Comparison of ENCODE assay signal across 23 cellular contexts in the genomic region with DNA sequence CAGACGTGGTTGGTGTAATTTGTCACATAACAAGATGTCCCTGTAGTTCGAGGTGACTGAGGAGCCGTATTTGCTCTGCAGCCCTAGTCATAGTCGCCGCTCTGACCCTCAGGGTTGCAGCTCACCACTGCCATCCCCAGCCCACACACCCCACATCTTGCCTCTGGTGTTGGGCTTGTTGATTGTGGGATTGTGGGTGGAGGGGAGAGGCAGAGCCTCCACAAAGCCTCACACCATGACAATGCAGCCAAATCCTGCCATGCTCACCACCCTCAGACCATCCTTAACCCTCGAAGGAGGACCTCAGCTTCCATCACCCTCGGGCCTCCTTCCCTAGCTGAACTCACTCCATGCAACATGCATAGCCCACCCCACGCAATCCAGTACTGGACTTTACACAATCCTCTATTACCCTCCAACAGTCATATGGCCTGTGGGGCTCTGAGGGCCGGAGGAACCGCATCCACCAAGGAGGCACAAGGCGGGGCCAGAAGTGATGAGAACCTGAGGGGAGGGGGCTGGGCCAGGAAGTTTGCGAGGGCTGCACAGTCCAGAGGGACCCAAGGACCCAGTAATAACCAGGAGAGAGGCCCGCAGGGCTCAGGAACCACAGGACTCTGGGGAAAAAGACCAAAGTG. TPM values are rescaled to one million over a fixed set of nuclear protein-coding genes. Genes with fewer than 3 reads are reported as not detected.
DNase-seq lines count a peak whose midpoint lies in the region; ATAC-seq and TF ChIP-seq lines count a peak whose summit lies in the region.
"Had no signal": no experiment of that assay in that cellular context is flagged by ENCODE, and none has a peak within 500 bp of the region (broad histone marks: within the 10 kb centered on the region; RNA-seq: fewer than 3 reads in every experiment).

No MANE protein-coding gene starts in this region.

- peak overlapping the region; percentile 66; the same call in 1 of the 3 replicates for H2BK15ac ChIP-seq in IMR-90 (ENCODE audit: low read depth, low read length)

- H3K9me3 ChIP-seq in IMR-90 (ENCODE audit: control insufficient read depth, insufficient read depth, low read length), result no peaks in the 10 kb centered on the region
- H3K9me3 ChIP-seq in duodenal mucosa (ENCODE audit: control insufficient read depth in 1 of 2, low read length in 2 of 2), result no peaks in the 10 kb centered on the region
- H3K9me3 ChIP-seq: breast epithelium, neutrophil had no signal

- peak overlapping the region; percentile 65; the same call in 1 of the 2 replicates for H2AK5ac ChIP-seq in IMR-90 (ENCODE audit: low read depth, low read length)

- H3K4ac ChIP-seq in IMR-90 (ENCODE audit: low read depth, low read length), result peak overlapping the region; percentile 25; the same call in 1 of the 2 replicates

- no peak overlapping the region for H2BK20ac ChIP-seq in IMR-90 (ENCODE audit: low read depth, low read length)

- H3K4me3 ChIP-seq in IMR-90 (ENCODE audit: insufficient read depth, low read depth, low read length), result no peak overlapping the region
- no peak overlapping the region for H3K4me3 ChIP-seq in duodenal mucosa (ENCODE audit: low read depth in 1 of 2, low read length in 2 of 2)
- H3K4me3 ChIP-seq: breast epithelium had no signal

- no peak overlapping the region for H3K23ac ChIP-seq in IMR-90 (ENCODE audit: low read depth, low read length)

- in situ Hi-C loops in IMR-90 (cut with MboI; ENCODE audit: low sequenced_read_pairs), result no loop called here

- H3K9me1 ChIP-seq in IMR-90 (ENCODE audit: insufficient read depth, low read length), result peaks cover 42% of the 10 kb centered on the region

- H3K79me1 ChIP-seq in IMR-90 (ENCODE audit: low read depth in 1 of 2, low read length in 2 of 2), result peaks cover 14 to 46% of the 10 kb centered on the region in 2 experiments

- H3K56ac ChIP-seq in IMR-90 (ENCODE audit: extremely low read depth, insufficient read depth, low read length), result no peak overlapping the region; the same call in 1 of the 2 replicates

- no peak overlapping the region for H3K9ac ChIP-seq in IMR-90 (ENCODE audit: low read depth, low read length)
- H3K9ac ChIP-seq in duodenal mucosa (ENCODE audit: low read depth in 1 of 2, low read length in 2 of 2), result peak overlapping the region in 1 of 2 donors; percentile 9

- no peak for TF ChIP-seq RAD21 in IMR-90 (IDR thresholded peaks at IDR 0.05; ENCODE audit: low read length)

- H3K18ac ChIP-seq in IMR-90 (ENCODE audit: low read depth, low read length), result no peak overlapping the region

- H3K27ac ChIP-seq in IMR-90 (ENCODE audit: insufficient read depth, low read length) (peak overlapping the region; percentile 47; the same call in 1 of the 2 replicates), duodenal mucosa (ENCODE audit: low read depth, low read length) (peak overlapping the region; percentile 24)
- H3K27ac ChIP-seq: neutrophil had no signal

- no peak overlapping the region; the same call in 1 of the 2 replicates for H2BK120ac ChIP-seq in IMR-90 (ENCODE audit: low read depth, low read length)

- no peak overlapping the region for H3K14ac ChIP-seq in IMR-90 (replicated peaks; ENCODE audit: low read depth, low read length)

- BruUV-seq in IMR-90 (replicated peaks; lab: Mats Ljungman, UMichigan), result no TSS peak

- POLR2A ChIA-PET in IMR-90 (lab: Charles Lee; ENCODE audit: unreplicated experiment), result no interaction called here

- no peak overlapping the region for H3K4me2 ChIP-seq in IMR-90 (ENCODE audit: low read depth, low read length)

- DNase-seq in IMR-90 (no peak), type B pancreatic cell (ENCODE audit: extremely low spot score, unreplicated experiment) (no peak), NCI-H345 (lab: John Stamatoyannopoulos, UW) (no peak), cerebellum (ENCODE audit: low spot score) (no peak)
- DNase-seq in activated effector memory CD4-positive, alpha-beta T cell treated with anti-CD3 and anti-CD28 coated beads, Interleukin-2, amount 50 U/mL, for 16 hours, result no peak
- DNase-seq: activated CD4-positive, alpha-beta T cell treated with anti-CD3 and anti-CD28 coated beads for 48 hours; activated naive CD8-positive, alpha-beta T cell treated with anti-CD3 and anti-CD28 coated beads, Interleukin-2, amount 50 U/mL, for 24 hours; DMS79 treated with DMSO at 0.1 percent for 48 hours; erythroblast; foreskin melanocyte; GOT3; KBM-7; midbrain; NCI-H1694; NCI-H748 treated with DMSO at 0.1 percent for 48 hours; OCI-M1; SIG-M5; T-helper 1 cell had no signal

- H3K4me1 Mint-ChIP-seq in nephron (peaks cover 86% of the 10 kb centered on the region), type B pancreatic cell (ENCODE audit: unreplicated experiment) (peaks cover 28% of the 10 kb centered on the region)
- H3K4me1 Mint-ChIP-seq: activated naive CD8-positive, alpha-beta T cell treated with anti-CD3 and anti-CD28 coated beads, Interleukin-2, amount 50 U/mL, for 24 hours had no signal

- H2AK9ac ChIP-seq in IMR-90 (replicated peaks; ENCODE audit: low read depth, low read length, poor library complexity), result peak overlapping the region; percentile 34

- H4K5ac ChIP-seq in IMR-90 (ENCODE audit: low read depth, low read length), result no peak overlapping the region; the same call in 1 of the 2 replicates

- no peak for TF ChIP-seq POLR2A in IMR-90 (IDR thresholded peaks at IDR 0.05; ENCODE audit: low read depth, low read length)

- H3K4me1 ChIP-seq in IMR-90 (ENCODE audit: control insufficient read depth, insufficient read depth, low read length) (peaks cover 40% of the 10 kb centered on the region), duodenal mucosa (ENCODE audit: control insufficient read depth in 1 of 2, insufficient read depth in 2 of 2, low read length in 2 of 2) (peaks cover 83 to 85% of the 10 kb centered on the region in 2 donors)
- H3K4me1 ChIP-seq: breast epithelium had no signal

- H3K27me3 ChIP-seq in IMR-90 (ENCODE audit: control insufficient read depth, insufficient read depth, low read length) (no peaks in the 10 kb centered on the region), duodenal mucosa (ENCODE audit: control insufficient read depth in 1 of 2, insufficient read depth in 2 of 2, low read length in 2 of 2) (no peaks in the 10 kb centered on the region)
- H3K27me3 ChIP-seq: breast epithelium had no signal

- peaks cover 6% of the 10 kb centered on the region; the same call in 1 of the 2 replicates for H4K20me1 ChIP-seq in IMR-90 (ENCODE audit: insufficient read depth, low read length)

- no peak overlapping the region; the same call in 1 of the 2 replicates for H4K91ac ChIP-seq in IMR-90 (ENCODE audit: insufficient read depth, low read depth, low read length)

- WGBS in IMR-90 (ENCODE audit: extremely low coverage in 2 of 2, insufficient read length in 1 of 2), 2 experiments, result 73% methylated on average over 2 of the region's 13 CpGs; no CpG with 5 or more reads in 1 of the 2 experiments

- peak overlapping the region; percentile 52 for H2AFZ ChIP-seq in IMR-90 (replicated peaks; ENCODE audit: low read length, poor library complexity)

- H2BK5ac ChIP-seq in IMR-90 (ENCODE audit: low read depth, low read length, poor library complexity, severe bottlenecking), result no peak overlapping the region

- ATAC-seq in IMR-90 (ENCODE audit: low read depth), result no peak
- ATAC-seq: activated naive CD8-positive, alpha-beta T cell treated with anti-CD3 and anti-CD28 coated beads, Interleukin-2, amount 50 U/mL, for 24 hours had no signal

- H3K36me3 ChIP-seq in IMR-90 (ENCODE audit: control insufficient read depth, insufficient read depth, low read length), result peaks cover 58% of the 10 kb centered on the region
- H3K36me3 ChIP-seq in duodenal mucosa (ENCODE audit: control insufficient read depth in 1 of 2, insufficient read depth in 2 of 2, low read length in 2 of 2), result peaks cover 18 to 23% of the 10 kb centered on the region in 2 donors
- H3K36me3 ChIP-seq: breast epithelium, neutrophil had no signal

- peak overlapping the region in 1 of 2 experiments; percentile 33; a peak in 1 of 4 replicates for H4K8ac ChIP-seq in IMR-90 (ENCODE audit: low read depth in 2 of 2, low read length in 2 of 2)

- H3K4me3 Mint-ChIP-seq in nephron (no peak overlapping the region), type B pancreatic cell (no peak overlapping the region)
- H3K4me3 Mint-ChIP-seq: activated naive CD8-positive, alpha-beta T cell treated with anti-CD3 and anti-CD28 coated beads, Interleukin-2, amount 50 U/mL, for 24 hours had no signal

- CTCF ChIA-PET in IMR-90 (lab: Yijun Ruan, JAX), result no interaction called here

- TF ChIP-seq CTCF in IMR-90 (conservative IDR thresholded peaks at IDR 0.05; ENCODE audit: low read depth, low read length), result no peak
- no peak for TF ChIP-seq CTCF in nephron (IDR thresholded peaks at IDR 0.05; ENCODE audit: unreplicated experiment in 3 of 3)
- no peak for TF ChIP-seq CTCF in type B pancreatic cell (conservative IDR thresholded peaks at IDR 0.05)

- intact Hi-C loops in IMR-90 (cut with micrococcal nuclease), result no loop called here

- H3K36me3 Mint-ChIP-seq in nephron (ENCODE audit: low read depth) (peaks cover 58% of the 10 kb centered on the region), type B pancreatic cell (peaks cover 3% of the 10 kb centered on the region)

- H3K27ac Mint-ChIP-seq in nephron (peak overlapping the region; percentile 66 to 89 (median 83)), type B pancreatic cell (peak overlapping the region; percentile 18)
- H3K27ac Mint-ChIP-seq: activated naive CD8-positive, alpha-beta T cell treated with anti-CD3 and anti-CD28 coated beads, Interleukin-2, amount 50 U/mL, for 24 hours; activated T-helper 2 cell treated with anti-CD3 and anti-CD28 coated beads, Interferon-gamma antibody, Interleukin-2, Interleukin-4, amounts not matched to agents 10 μg/mL and 5 μg/mL and 100 μg/mL, durations not matched to agents 14 hours and 24 hours and 36 hours had no signal

- no peaks in the 10 kb centered on the region for H3K9me3 Mint-ChIP-seq in nephron
- no peaks in the 10 kb centered on the region for H3K9me3 Mint-ChIP-seq in type B pancreatic cell
- H3K9me3 Mint-ChIP-seq: activated naive CD8-positive, alpha-beta T cell treated with anti-CD3 and anti-CD28 coated beads, Interleukin-2, amount 50 U/mL, for 24 hours; activated T-helper 2 cell treated with anti-CD3 and anti-CD28 coated beads, Interferon-gamma antibody, Interleukin-2, Interleukin-4, amounts not matched to agents 10 μg/mL and 5 μg/mL and 100 μg/mL, durations not matched to agents 14 hours and 24 hours and 36 hours had no signal

- H3K27me3 Mint-ChIP-seq in nephron (ENCODE audit: low read depth), result no peaks in the 10 kb centered on the region
- no peaks in the 10 kb centered on the region for H3K27me3 Mint-ChIP-seq in type B pancreatic cell

- dilution Hi-C loops in IMR-90 (cut with HindIII; ENCODE audit: low sequenced_read_pairs, unreplicated experiment), result no loop called here

TF ChIP-seq in IMR-90, 13 proteins besides CTCF, POLR2A, EP300 and RAD21 (continues in another document):
- TF ChIP-seq RFX5 (IDR thresholded peaks at IDR 0.05; ENCODE audit: low read depth, low read length) (no peak), FOS (IDR thresholded peaks at IDR 0.05; ENCODE audit: low read depth, low read length) (no peak), BHLHE40 (IDR thresholded peaks at IDR 0.05; ENCODE audit: low read depth, low read length) (no peak)

RNA-seq across cellular contexts. Expression of a gene that starts 11.6 kb away (rescaled TPM):
- total RNA-seq in IMR-90 (2012; rRNA removed) (50.3 and 55.6 TPM in 2 replicates), type B pancreatic cell (ENCODE audit: low replicate concordance) (81.8 and 158 TPM in 2 replicates), cerebellum (30.9 TPM)
- 67.4 and 95.7 TPM in 2 replicates for polyA plus RNA-seq in IMR-90 (2012; rRNA removed)
- polyA plus RNA-seq in IMR-90 (2012; cell fraction: cytosol; rRNA removed), result 40.2 and 112 TPM in 2 replicates
- polyA plus RNA-seq in IMR-90 (2012; cell fraction: nucleus; rRNA removed; ENCODE audit: low replicate concordance), result 310 and 597 TPM in 2 replicates
